ENCODE assay signal across 8 cellular contexts in genomic region chr20:9458075-9458818, GRCh38. TPM values are rescaled to one million over a fixed set of nuclear protein-coding genes. Genes with fewer than 3 reads are reported as not detected.
DNase-seq lines count a peak whose midpoint lies in the region; ATAC-seq and TF ChIP-seq lines count a peak whose summit lies in the region.

No MANE protein-coding gene starts in this region.

- H3K79me2 ChIP-seq in OCI-LY3 (ENCODE audit: low read length) = no peaks in the 10 kb centered on the region

- H3K27ac ChIP-seq in OCI-LY3 (ENCODE audit: low read length) = no peak overlapping the region

- H3K9me3 ChIP-seq in OCI-LY3 (ENCODE audit: insufficient read depth, low read length) = no peaks in the 10 kb centered on the region

- POLR2A ChIA-PET in activated CD4-positive, alpha-beta T cell treated with anti-CD3 and anti-CD28 coated beads, Interleukin-2, amount 10 ng/mL, durations not matched to agents 7 days and 5 days (lab: Charles Lee) = no interaction called here

- peaks cover 5% of the 10 kb centered on the region; the same call in 1 of the 2 replicates for H3K4me1 ChIP-seq in OCI-LY3 (ENCODE audit: low read length)

- CTCF ChIA-PET in activated CD4-positive, alpha-beta T cell treated with anti-CD3 and anti-CD28 coated beads, Interleukin-2, amount 10 ng/mL, durations not matched to agents 7 days and 5 days (lab: Charles Lee) = no interaction called here

- peak; percentile 59 for DNase-seq in CD1c-positive myeloid dendritic cell (ENCODE audit: extremely low spot score)
- peak; percentile 80 for DNase-seq in HCEC 1CT
- no peak for DNase-seq in glutamatergic neuron
- DNase-seq in T-helper 2 cell treated with Interferon-gamma antibody and Interleukin-4, amounts not matched to agents 5 μg/mL and 100 μg/mL, for 36 hours (ENCODE audit: low spot score) = no peak
- no peak for DNase-seq in activated CD4-positive, alpha-beta T cell treated with anti-CD3 and anti-CD28 coated beads, Interleukin-2, amount 10 ng/mL, durations not matched to agents 7 days and 5 days
- DNase-seq in activated naive CD4-positive, alpha-beta T cell treated with anti-CD3 and anti-CD28 coated beads, Interleukin-2, amount 50 U/mL, for 72 hours (ENCODE audit: low spot score in 2 of 2) = no peak
- DNase-seq in NCI-H1694 (lab: John Stamatoyannopoulos, UW) = no peak

- H3K27ac Mint-ChIP-seq in glutamatergic neuron (ENCODE audit: unreplicated experiment) = no peak overlapping the region
- no peak overlapping the region for H3K27ac Mint-ChIP-seq in T-helper 2 cell treated with Interferon-gamma antibody and Interleukin-4, amounts not matched to agents 5 μg/mL and 100 μg/mL, for 36 hours
- no peak overlapping the region for H3K27ac Mint-ChIP-seq in activated CD4-positive, alpha-beta T cell treated with anti-CD3 and anti-CD28 coated beads, Interleukin-2, amount 10 ng/mL, durations not matched to agents 7 days and 5 days
- H3K27ac Mint-ChIP-seq in activated naive CD4-positive, alpha-beta T cell treated with anti-CD3 and anti-CD28 coated beads, Interleukin-2, amount 50 U/mL, for 72 hours = no peak overlapping the region

- H4K20me1 ChIP-seq in OCI-LY3 (ENCODE audit: insufficient read depth, low read length) = no peaks in the 10 kb centered on the region

- H3K4me2 ChIP-seq in OCI-LY3 (ENCODE audit: low read length) = no peak overlapping the region

- TF ChIP-seq CTCF in OCI-LY3 (IDR thresholded peaks at IDR 0.05; ENCODE audit: low read depth, low read length) (peak; percentile 60), glutamatergic neuron (IDR thresholded peaks at IDR 0.05; ENCODE audit: partially characterized antibody, unreplicated experiment) (peak; percentile 36)

- no peaks in the 10 kb centered on the region for H3K9me3 Mint-ChIP-seq in glutamatergic neuron (ENCODE audit: unreplicated experiment)
- no peaks in the 10 kb centered on the region for H3K9me3 Mint-ChIP-seq in T-helper 2 cell treated with Interferon-gamma antibody and Interleukin-4, amounts not matched to agents 5 μg/mL and 100 μg/mL, for 36 hours
- H3K9me3 Mint-ChIP-seq in activated CD4-positive, alpha-beta T cell treated with anti-CD3 and anti-CD28 coated beads, Interleukin-2, amount 10 ng/mL, durations not matched to agents 7 days and 5 days = no peaks in the 10 kb centered on the region
- H3K9me3 Mint-ChIP-seq in activated naive CD4-positive, alpha-beta T cell treated with anti-CD3 and anti-CD28 coated beads, Interleukin-2, amount 50 U/mL, for 72 hours = peaks cover 5 to 6% of the 10 kb centered on the region in 2 donors

- no peak overlapping the region for H3K9ac ChIP-seq in OCI-LY3 (ENCODE audit: low read length)

- no peak for ATAC-seq in activated naive CD4-positive, alpha-beta T cell treated with anti-CD3 and anti-CD28 coated beads, Interleukin-2, amount 50 U/mL, for 72 hours

- no peaks in the 10 kb centered on the region for H3K27me3 Mint-ChIP-seq in glutamatergic neuron (ENCODE audit: unreplicated experiment)
- H3K27me3 Mint-ChIP-seq in T-helper 2 cell treated with Interferon-gamma antibody and Interleukin-4, amounts not matched to agents 5 μg/mL and 100 μg/mL, for 36 hours (ENCODE audit: low read depth) = no peaks in the 10 kb centered on the region
- H3K27me3 Mint-ChIP-seq in activated CD4-positive, alpha-beta T cell treated with anti-CD3 and anti-CD28 coated beads, Interleukin-2, amount 10 ng/mL, durations not matched to agents 7 days and 5 days = no peaks in the 10 kb centered on the region

- no peak overlapping the region for H2AFZ ChIP-seq in OCI-LY3 (ENCODE audit: low read depth, low read length)

- H3K4me1 Mint-ChIP-seq in glutamatergic neuron (ENCODE audit: low read depth, unreplicated experiment) = no peaks in the 10 kb centered on the region
- H3K4me1 Mint-ChIP-seq in T-helper 2 cell treated with Interferon-gamma antibody and Interleukin-4, amounts not matched to agents 5 μg/mL and 100 μg/mL, for 36 hours (ENCODE audit: low read depth) = no peaks in the 10 kb centered on the region
- H3K4me1 Mint-ChIP-seq in activated CD4-positive, alpha-beta T cell treated with anti-CD3 and anti-CD28 coated beads, Interleukin-2, amount 10 ng/mL, durations not matched to agents 7 days and 5 days = no peaks in the 10 kb centered on the region

- H3K4me3 ChIP-seq in OCI-LY3 (ENCODE audit: low read length) = no peak overlapping the region

- H3K27me3 ChIP-seq in OCI-LY3 (ENCODE audit: low read depth, low read length) = peaks cover 2% of the 10 kb centered on the region; the same call in 1 of the 2 replicates

- no peaks in the 10 kb centered on the region for H3K36me3 ChIP-seq in OCI-LY3 (replicated peaks; ENCODE audit: low read depth, low read length)

- peaks cover 6% of the 10 kb centered on the region for H3K36me3 Mint-ChIP-seq in glutamatergic neuron (ENCODE audit: unreplicated experiment)
- no peaks in the 10 kb centered on the region for H3K36me3 Mint-ChIP-seq in T-helper 2 cell treated with Interferon-gamma antibody and Interleukin-4, amounts not matched to agents 5 μg/mL and 100 μg/mL, for 36 hours (ENCODE audit: low read depth)
- H3K36me3 Mint-ChIP-seq in activated CD4-positive, alpha-beta T cell treated with anti-CD3 and anti-CD28 coated beads, Interleukin-2, amount 10 ng/mL, durations not matched to agents 7 days and 5 days (ENCODE audit: low read depth) = no peaks in the 10 kb centered on the region
- no peaks in the 10 kb centered on the region for H3K36me3 Mint-ChIP-seq in activated naive CD4-positive, alpha-beta T cell treated with anti-CD3 and anti-CD28 coated beads, Interleukin-2, amount 50 U/mL, for 72 hours

- H3K4me3 Mint-ChIP-seq in glutamatergic neuron (ENCODE audit: unreplicated experiment) = no peak overlapping the region
- no peak overlapping the region for H3K4me3 Mint-ChIP-seq in T-helper 2 cell treated with Interferon-gamma antibody and Interleukin-4, amounts not matched to agents 5 μg/mL and 100 μg/mL, for 36 hours
- H3K4me3 Mint-ChIP-seq in activated CD4-positive, alpha-beta T cell treated with anti-CD3 and anti-CD28 coated beads, Interleukin-2, amount 10 ng/mL, durations not matched to agents 7 days and 5 days = no peak overlapping the region

RNA-seq across cellular contexts. Expression of gene LAMP5, which starts 56.1 kb away (rescaled TPM):
- not detected for total RNA-seq in glutamatergic neuron (ENCODE audit: unreplicated experiment)
- total RNA-seq in activated CD4-positive, alpha-beta T cell treated with anti-CD3 and anti-CD28 coated beads, Interleukin-2, amount 10 ng/mL, durations not matched to agents 7 days and 5 days = not detected
- not detected for total RNA-seq in activated naive CD4-positive, alpha-beta T cell treated with anti-CD3 and anti-CD28 coated beads, Interleukin-2, amount 50 U/mL, for 72 hours

Comparison
In these comparisons a context has a peak if more than half of its experiments do, and no peak if none do; other contexts are left out.
1. DNase-seq: peak in CD1c-positive myeloid dendritic cell (single experiment) and HCEC 1CT (single experiment); none in glutamatergic neuron (single experiment), T-helper 2 cell treated with Interferon-gamma antibody and Interleukin-4, amounts not matched to agents 5 μg/mL and 100 μg/mL, for 36 hours (single experiment), activated CD4-positive, alpha-beta T cell treated with anti-CD3 and anti-CD28 coated beads, Interleukin-2, amount 10 ng/mL, durations not matched to agents 7 days and 5 days (single experiment), activated naive CD4-positive, alpha-beta T cell treated with anti-CD3 and anti-CD28 coated beads, Interleukin-2, amount 50 U/mL, for 72 hours (0 of 2) and NCI-H1694 (single experiment).